ENCODE assay signal across 27 cellular contexts in the genomic region with DNA sequence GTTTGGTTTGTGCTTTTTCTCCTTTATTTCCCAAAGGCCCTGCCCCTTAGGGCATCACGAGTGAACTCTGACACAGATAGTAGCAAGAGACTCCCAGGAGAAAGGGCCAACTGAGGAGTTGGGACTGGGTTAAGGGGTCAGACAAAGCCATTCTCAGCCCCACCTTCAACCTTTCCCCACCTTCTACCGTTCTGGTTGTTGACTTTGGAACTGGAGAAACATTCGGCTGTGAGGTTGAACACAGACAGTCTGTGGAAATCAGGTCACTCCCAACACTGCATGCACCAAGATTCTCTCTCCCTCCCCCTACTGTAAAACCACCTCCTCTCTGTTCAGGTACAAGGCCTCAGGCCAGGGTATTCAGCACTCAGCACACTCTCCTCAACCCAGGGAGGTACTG.
"Had no signal": no experiment of that assay in that cellular context is flagged by ENCODE, and none has a peak within 500 bp of the region (broad histone marks: within the 10 kb centered on the region; RNA-seq: fewer than 3 reads in every experiment).

No MANE protein-coding gene starts in this region.

- ATAC-seq: activated T-cell treated with anti-CD3 and anti-CD28 coated beads, Interleukin-2, amount 50 U/mL, for 4 hours; activated T-helper 17 cell treated with anti-CD3 and anti-CD28 coated beads, Interleukin-2, amount 50 U/mL, for 72 hours; effector memory CD8-positive, alpha-beta T cell; esophagus mucosa; left ventricle myocardium superior; naive thymus-derived CD8-positive, alpha-beta T cell; stimulated activated effector memory CD8-positive, alpha-beta T cell treated with anti-CD3 and anti-CD28 coated beads, Interleukin-12 subunit alpha, Interleukin-12 subunit beta, amount 100 ng/mL, for 72 hours had no signal

- H3K9ac ChIP-seq: SK-N-SH had no signal

- H3K9me3 ChIP-seq: sigmoid colon had no signal

- H3K4me1 Mint-ChIP-seq: mesothelial cell of epicardium had no signal

- H3K4me2 ChIP-seq: SK-N-SH had no signal

- H3K9me3 Mint-ChIP-seq: activated T-helper 17 cell treated with anti-CD3 and anti-CD28 coated beads, Interleukin-2, amount 50 U/mL, for 72 hours; effector memory CD8-positive, alpha-beta T cell had no signal

- H3K36me3 Mint-ChIP-seq: stimulated activated effector memory CD8-positive, alpha-beta T cell treated with anti-CD3 and anti-CD28 coated beads, Interleukin-12 subunit alpha, Interleukin-12 subunit beta, amount 100 ng/mL, for 72 hours had no signal

- H3K27ac Mint-ChIP-seq: activated CD4-positive, alpha-beta memory T cell treated with anti-CD3 and anti-CD28 coated beads for 36 hours; activated CD4-positive, alpha-beta T cell treated with anti-CD3 and anti-CD28 coated beads, Interleukin-2, amount 10 ng/mL, durations not matched to agents 24 days and 14 days; activated T-helper 17 cell treated with anti-CD3 and anti-CD28 coated beads, Interleukin-2, amount 50 U/mL, for 72 hours; effector memory CD8-positive, alpha-beta T cell; mesothelial cell of epicardium; naive thymus-derived CD8-positive, alpha-beta T cell; stimulated activated effector memory CD8-positive, alpha-beta T cell treated with anti-CD3 and anti-CD28 coated beads, Interleukin-12 subunit alpha, Interleukin-12 subunit beta, amount 100 ng/mL, for 72 hours; stimulated activated naive CD8-positive, alpha-beta T cell treated with anti-CD3 and anti-CD28 coated beads, Interleukin-15, Interleukin-2, amounts not matched to agents 100 ng/mL and 50 ng/mL, for 24 hours; T-helper 1 cell treated with Interleukin-12 subunit alpha and Interleukin-12 subunit beta and Interleukin-4 antibody, amounts not matched to agents 30 μg/mL and 1 μg/mL, for 36 hours had no signal

- H3K36me3 ChIP-seq: brain microvascular endothelial cell, sigmoid colon had no signal

- H3K4me3 ChIP-seq: sigmoid colon had no signal

- H3K4me3 Mint-ChIP-seq: activated CD4-positive, alpha-beta memory T cell treated with anti-CD3 and anti-CD28 coated beads for 36 hours; activated CD4-positive, alpha-beta T cell treated with anti-CD3 and anti-CD28 coated beads, Interleukin-2, amount 10 ng/mL, durations not matched to agents 24 days and 14 days; activated T-cell treated with anti-CD3 and anti-CD28 coated beads, Interleukin-2, amount 50 U/mL, for 4 hours; activated T-helper 17 cell treated with anti-CD3 and anti-CD28 coated beads, Interleukin-2, amount 50 U/mL, for 72 hours; effector memory CD8-positive, alpha-beta T cell; mesothelial cell of epicardium; naive thymus-derived CD8-positive, alpha-beta T cell; stimulated activated effector memory CD8-positive, alpha-beta T cell treated with anti-CD3 and anti-CD28 coated beads, Interleukin-12 subunit alpha, Interleukin-12 subunit beta, amount 100 ng/mL, for 72 hours; stimulated activated naive CD8-positive, alpha-beta T cell treated with anti-CD3 and anti-CD28 coated beads, Interleukin-15, Interleukin-2, amounts not matched to agents 100 ng/mL and 50 ng/mL, for 24 hours; T-helper 1 cell treated with Interleukin-12 subunit alpha and Interleukin-12 subunit beta and Interleukin-4 antibody, amounts not matched to agents 30 μg/mL and 1 μg/mL, for 36 hours had no signal

- DNase-seq: activated CD4-positive, alpha-beta memory T cell treated with anti-CD3 and anti-CD28 coated beads for 36 hours; activated CD4-positive, alpha-beta T cell treated with anti-CD3 and anti-CD28 coated beads, Interleukin-2, amount 10 ng/mL, durations not matched to agents 24 days and 14 days; activated CD4-positive, CD25-positive, alpha-beta regulatory T cell treated with anti-CD3 and anti-CD28 coated beads, Interleukin-2, amount 50 U/mL, for 72 hours; activated gamma-delta T cell treated with Interleukin-2 at 50 U/mL for 16 hours; activated naive CD4-positive, alpha-beta T cell treated with anti-CD3 and anti-CD28 coated beads, Interleukin-2, amount 50 U/mL, for 16 hours; activated T-cell treated with anti-CD3 and anti-CD28 coated beads, Interleukin-2, amount 50 U/mL, for 4 hours; amniotic stem cell; brain microvascular endothelial cell; cortex of kidney; effector memory CD8-positive, alpha-beta T cell; foreskin fibroblast; head of caudate nucleus; left ventricle myocardium superior; mammary epithelial cell; naive thymus-derived CD8-positive, alpha-beta T cell; sigmoid colon; SK-N-SH; small intestine; stimulated activated CD4-positive, alpha-beta T cell treated with anti-CD3 and anti-CD28 coated beads, Interleukin-4, amount 100 ng/mL, for 24 hours; SW 1271; T-helper 9 cell had no signal

- H3K27ac ChIP-seq: brain microvascular endothelial cell, sigmoid colon had no signal
